In the genomic region with DNA sequence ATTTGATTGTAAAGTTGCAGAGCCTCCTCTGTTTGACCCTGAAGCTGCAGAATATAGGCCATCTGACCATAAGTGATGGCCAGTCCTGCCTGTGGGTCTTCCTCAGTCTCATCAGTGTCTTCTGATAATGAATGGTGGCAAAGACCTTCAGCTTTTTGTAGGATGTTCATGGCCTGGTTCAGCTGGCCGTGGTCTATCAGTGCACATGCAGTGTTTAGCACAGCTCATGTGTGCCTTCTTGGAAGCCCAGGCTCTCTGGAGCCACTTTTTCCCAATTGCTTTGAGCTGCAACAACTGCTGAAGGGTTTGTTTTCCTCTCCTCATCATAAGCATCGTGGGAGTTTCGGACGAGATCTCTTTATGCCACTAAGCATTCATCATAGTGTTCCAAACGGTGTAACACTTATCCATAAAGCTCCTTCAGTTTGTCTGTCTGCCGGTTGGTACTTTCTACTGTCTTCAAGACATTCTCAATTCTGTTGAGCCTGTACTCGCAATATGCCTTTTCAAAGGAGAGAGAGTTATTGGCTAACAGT, we compare ENCODE assay signal across 10 cellular contexts.
A peak's percentile ranks its signal among the peaks of the same experiment; 100 is the strongest.
DNase-seq lines count a peak whose midpoint lies in the region; ATAC-seq and TF ChIP-seq lines count a peak whose summit lies in the region.
"Had no signal": no experiment of that assay in that cellular context is flagged by ENCODE, and none has a peak within 500 bp of the region (broad histone marks: within the 10 kb centered on the region; RNA-seq: fewer than 3 reads in every experiment).

No MANE protein-coding gene starts in this region.

- H3K4me3 Mint-ChIP-seq in activated naive CD8-positive, alpha-beta T cell, result no peak overlapping the region

- peak overlapping the region; percentile 32 to 68 (median 52) for H3K27ac ChIP-seq in gastrocnemius medialis

- intact Hi-C loops in gastrocnemius medialis (cut with DNase I; ENCODE audit: low total_unique reads), result no loop called here

- DNase-seq in NCI-H82 (lab: John Stamatoyannopoulos, UW) (peak; percentile 47), NCI-H82 treated with DMSO at 0.1 percent for 48 hours (lab: John Stamatoyannopoulos, UW; ENCODE audit: unreplicated experiment) (no peak), gastrocnemius medialis (no peak), DMS 273 (lab: John Stamatoyannopoulos, UW; ENCODE audit: unreplicated experiment) (no peak), kidney glomerular epithelial cell (lab: John Stamatoyannopoulos, UW) (no peak)
- no peak for DNase-seq in stimulated activated CD4-positive, alpha-beta T cell treated with anti-CD3 and anti-CD28 coated beads, Interleukin-1b, Interleukin-23, amount 100 ng/mL, for 48 hours
- DNase-seq: amniotic stem cell had no signal

- no peak for TF ChIP-seq POLR2A in gastrocnemius medialis (IDR thresholded peaks at IDR 0.05)

- no peaks in the 10 kb centered on the region for H3K9me3 ChIP-seq in gastrocnemius medialis
- H3K9me3 ChIP-seq: HAP-1 had no signal

- in situ Hi-C loops in gastrocnemius medialis (cut with MboI; ENCODE audit: low sequenced_read_pairs in 4 of 4), result no loop called here

- peaks cover 11% of the 10 kb centered on the region for H3K36me3 Mint-ChIP-seq in activated naive CD8-positive, alpha-beta T cell

- no peaks in the 10 kb centered on the region for H3K9me3 Mint-ChIP-seq in activated naive CD8-positive, alpha-beta T cell (ENCODE audit: low read depth)

- peaks cover 17 to 18% of the 10 kb centered on the region in 2 donors for H3K4me1 ChIP-seq in gastrocnemius medialis
- H3K4me1 ChIP-seq: HAP-1 had no signal

- peak overlapping the region; percentile 18 for H3K27ac Mint-ChIP-seq in activated naive CD8-positive, alpha-beta T cell

- peak; percentile 25 for ATAC-seq in HG02798 (IDR thresholded peaks at IDR 0.05; ENCODE audit: poor library complexity, unreplicated experiment)
- no peak for ATAC-seq in gastrocnemius medialis

- peaks cover 31% of the 10 kb centered on the region for H3K4me1 Mint-ChIP-seq in activated naive CD8-positive, alpha-beta T cell (ENCODE audit: low read depth)

- no peaks in the 10 kb centered on the region for H3K27me3 ChIP-seq in gastrocnemius medialis

- no peaks in the 10 kb centered on the region for H3K27me3 Mint-ChIP-seq in activated naive CD8-positive, alpha-beta T cell

- TF ChIP-seq CTCF in gastrocnemius medialis (IDR thresholded peaks at IDR 0.05 in 4 of 5, conservative IDR thresholded peaks at IDR 0.05 in 1 of 5), result no peak

- no peaks in the 10 kb centered on the region for H3K36me3 ChIP-seq in gastrocnemius medialis

- H3K4me3 ChIP-seq in gastrocnemius medialis, result no peak overlapping the region
- H3K4me3 ChIP-seq: HAP-1 had no signal
